35 cellular contexts compared by ENCODE assay signal in the genomic region with DNA sequence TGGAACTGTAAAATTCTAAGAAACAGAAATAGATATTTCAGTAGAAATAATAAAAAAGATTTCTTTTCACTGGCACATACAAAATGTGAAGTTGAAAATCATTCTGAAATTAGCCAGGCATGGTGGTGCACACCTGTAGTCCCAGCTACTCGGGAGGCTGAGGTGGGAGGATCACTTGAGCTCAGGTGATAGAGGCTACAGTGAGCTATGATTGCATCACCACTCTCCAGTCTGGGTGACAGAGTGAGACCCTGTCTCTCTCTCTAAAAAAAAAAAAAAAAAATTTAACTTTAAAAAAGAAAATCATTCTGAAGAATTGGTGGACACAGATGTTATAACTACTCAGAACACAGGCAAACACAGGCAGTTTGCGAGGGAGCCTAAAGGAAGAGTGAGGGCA.
"Had no signal": no experiment of that assay in that cellular context is flagged by ENCODE, and none has a peak within 500 bp of the region (broad histone marks: within the 10 kb centered on the region; RNA-seq: fewer than 3 reads in every experiment).

No MANE protein-coding gene starts in this region.

- FAIRE-seq: astrocyte, TTC549 had no signal

- H3K4me1 ChIP-seq: adrenal gland, breast epithelium had no signal

- H3K36me3 ChIP-seq: breast epithelium had no signal

- H3K27ac Mint-ChIP-seq: activated B cell treated with CpG ODN at 0.5 μM for 24 hours; activated CD4-positive, alpha-beta memory T cell treated with anti-CD3 and anti-CD28 coated beads for 36 hours; activated CD4-positive, alpha-beta T cell treated with anti-CD3 and anti-CD28 coated beads, Interleukin-2, amount 10 ng/mL, durations not matched to agents 24 days and 14 days; activated CD8-positive, alpha-beta memory T cell treated with anti-CD3 and anti-CD28 coated beads, Interleukin-2, amount 10 ng/mL, durations not matched to agents 7 days and 5 days; activated CD8-positive, alpha-beta T cell treated with anti-CD3 and anti-CD28 coated beads for 36 hours; activated naive CD4-positive, alpha-beta T cell treated with anti-CD3 and anti-CD28 coated beads for 36 hours; activated naive CD4-positive, alpha-beta T cell treated with anti-CD3 and anti-CD28 coated beads, Interleukin-2, amount 50 U/mL, for 72 hours; activated naive CD8-positive, alpha-beta T cell treated with anti-CD3 and anti-CD28 coated beads for 36 hours; activated T-cell treated with anti-CD3 and anti-CD28 coated beads, Interleukin-2, amount 50 U/mL, for 24 hours; activated T-helper 2 cell treated with anti-CD3 and anti-CD28 coated beads, Interferon-gamma antibody, Interleukin-2, Interleukin-4, amounts not matched to agents 10 μg/mL and 5 μg/mL and 100 μg/mL, durations not matched to agents 14 hours and 24 hours and 36 hours; T-helper 1 cell treated with Interleukin-12 subunit alpha and Interleukin-12 subunit beta and Interleukin-4 antibody, amounts not matched to agents 30 μg/mL and 1 μg/mL, for 36 hours; T-helper 2 cell treated with Interferon-gamma antibody and Interleukin-4, amounts not matched to agents 5 μg/mL and 100 μg/mL, for 36 hours had no signal

- H3K9me3 Mint-ChIP-seq: activated B cell treated with CpG ODN at 0.5 μM for 24 hours; activated CD4-positive, alpha-beta memory T cell treated with anti-CD3 and anti-CD28 coated beads for 36 hours; activated CD4-positive, alpha-beta T cell treated with anti-CD3 and anti-CD28 coated beads, Interleukin-2, amount 10 ng/mL, durations not matched to agents 24 days and 14 days; activated CD8-positive, alpha-beta T cell treated with anti-CD3 and anti-CD28 coated beads for 36 hours; activated naive CD4-positive, alpha-beta T cell treated with anti-CD3 and anti-CD28 coated beads for 36 hours; activated naive CD8-positive, alpha-beta T cell treated with anti-CD3 and anti-CD28 coated beads for 36 hours; activated T-cell treated with anti-CD3 and anti-CD28 coated beads, Interleukin-2, amount 50 U/mL, for 24 hours; activated T-helper 2 cell treated with anti-CD3 and anti-CD28 coated beads, Interferon-gamma antibody, Interleukin-2, Interleukin-4, amounts not matched to agents 10 μg/mL and 5 μg/mL and 100 μg/mL, durations not matched to agents 14 hours and 24 hours and 36 hours; T-helper 1 cell treated with Interleukin-12 subunit alpha and Interleukin-12 subunit beta and Interleukin-4 antibody, amounts not matched to agents 30 μg/mL and 1 μg/mL, for 36 hours; T-helper 2 cell treated with Interferon-gamma antibody and Interleukin-4, amounts not matched to agents 5 μg/mL and 100 μg/mL, for 36 hours had no signal

- H3K27me3 ChIP-seq: adrenal gland, body of pancreas, brain microvascular endothelial cell, breast epithelium had no signal

- H3K36me3 Mint-ChIP-seq: activated CD4-positive, alpha-beta memory T cell treated with anti-CD3 and anti-CD28 coated beads for 36 hours had no signal

- H3K9me3 ChIP-seq: adrenal gland, body of pancreas, breast epithelium had no signal

- H3K27me3 Mint-ChIP-seq: activated B cell treated with CpG ODN at 0.5 μM for 24 hours; activated CD4-positive, alpha-beta memory T cell treated with anti-CD3 and anti-CD28 coated beads for 36 hours; activated CD4-positive, alpha-beta T cell treated with anti-CD3 and anti-CD28 coated beads, Interleukin-2, amount 10 ng/mL, durations not matched to agents 24 days and 14 days; activated CD8-positive, alpha-beta memory T cell treated with anti-CD3 and anti-CD28 coated beads, Interleukin-2, amount 10 ng/mL, durations not matched to agents 7 days and 5 days; activated CD8-positive, alpha-beta T cell treated with anti-CD3 and anti-CD28 coated beads for 36 hours; activated naive CD8-positive, alpha-beta T cell treated with anti-CD3 and anti-CD28 coated beads for 36 hours; activated T-cell treated with anti-CD3 and anti-CD28 coated beads, Interleukin-2, amount 50 U/mL, for 24 hours had no signal

- DNase-seq: activated B cell treated with CpG ODN at 0.5 μM for 24 hours; activated CD4-positive, alpha-beta memory T cell treated with anti-CD3 and anti-CD28 coated beads for 36 hours; activated CD4-positive, alpha-beta T cell treated with anti-CD3 and anti-CD28 coated beads for 4 hours; activated CD4-positive, alpha-beta T cell treated with anti-CD3 and anti-CD28 coated beads, Interleukin-2, amount 10 ng/mL, durations not matched to agents 24 days and 14 days; activated CD4-positive, alpha-beta T cell treated with anti-CD3 and anti-CD28 coated beads, Interleukin-2, amount 50 U/mL, for 1 hour; activated CD4-positive, alpha-beta T cell treated with anti-CD3 and anti-CD28 coated beads, Interleukin-2, amount 50 U/mL, for 4 hours; activated CD4-positive, CD25-positive, alpha-beta regulatory T cell treated with anti-CD3 and anti-CD28 coated beads, Interleukin-2, amount 50 U/mL, for 72 hours; activated CD8-positive, alpha-beta memory T cell treated with anti-CD3 and anti-CD28 coated beads for 24 hours; activated CD8-positive, alpha-beta memory T cell treated with anti-CD3 and anti-CD28 coated beads, Interleukin-2, amount 10 ng/mL, durations not matched to agents 7 days and 5 days; activated CD8-positive, alpha-beta memory T cell treated with anti-CD3 and anti-CD28 coated beads, Interleukin-2, amount 50 U/mL, for 48 hours; activated CD8-positive, alpha-beta T cell treated with anti-CD3 and anti-CD28 coated beads for 36 hours; activated effector memory CD4-positive, alpha-beta T cell treated with anti-CD3 and anti-CD28 coated beads, Interleukin-2, amount 50 U/mL, for 16 hours; activated gamma-delta T cell treated with Interleukin-2 at 50 U/mL for 16 hours; activated naive CD4-positive, alpha-beta T cell; activated naive CD4-positive, alpha-beta T cell treated with anti-CD3 and anti-CD28 coated beads for 36 hours; activated naive CD4-positive, alpha-beta T cell treated with anti-CD3 and anti-CD28 coated beads, Interleukin-2, amount 50 U/mL, for 16 hours; activated naive CD8-positive, alpha-beta T cell treated with anti-CD3 and anti-CD28 coated beads for 36 hours; activated T-cell treated with anti-CD3 and anti-CD28 coated beads, Interleukin-2, amount 50 U/mL, for 24 hours; activated T-cell treated with anti-CD3 and anti-CD28 coated beads, Interleukin-2, amount 50 U/mL, for 48 hours; adrenal gland; amniotic stem cell; aorta; body of pancreas; brain microvascular endothelial cell; central memory CD4-positive, alpha-beta T cell; T-helper 2 cell; T-helper 9 cell had no signal

- H3K4me3 ChIP-seq: adrenal gland, body of pancreas, breast epithelium had no signal

- ATAC-seq: activated CD8-positive, alpha-beta memory T cell treated with anti-CD3 and anti-CD28 coated beads, Interleukin-2, amount 10 ng/mL, durations not matched to agents 7 days and 5 days; activated CD8-positive, alpha-beta T cell treated with anti-CD3 and anti-CD28 coated beads for 36 hours; activated naive CD4-positive, alpha-beta T cell treated with anti-CD3 and anti-CD28 coated beads, Interleukin-2, amount 50 U/mL, for 72 hours; body of pancreas had no signal

- H3K4me3 Mint-ChIP-seq: activated B cell treated with CpG ODN at 0.5 μM for 24 hours; activated CD4-positive, alpha-beta memory T cell treated with anti-CD3 and anti-CD28 coated beads for 36 hours; activated CD4-positive, alpha-beta T cell treated with anti-CD3 and anti-CD28 coated beads, Interleukin-2, amount 10 ng/mL, durations not matched to agents 24 days and 14 days; activated CD8-positive, alpha-beta memory T cell treated with anti-CD3 and anti-CD28 coated beads, Interleukin-2, amount 10 ng/mL, durations not matched to agents 7 days and 5 days; activated CD8-positive, alpha-beta T cell treated with anti-CD3 and anti-CD28 coated beads for 36 hours; activated naive CD4-positive, alpha-beta T cell treated with anti-CD3 and anti-CD28 coated beads for 36 hours; activated naive CD8-positive, alpha-beta T cell treated with anti-CD3 and anti-CD28 coated beads for 36 hours; activated T-cell treated with anti-CD3 and anti-CD28 coated beads, Interleukin-2, amount 50 U/mL, for 24 hours; T-helper 1 cell treated with Interleukin-12 subunit alpha and Interleukin-12 subunit beta and Interleukin-4 antibody, amounts not matched to agents 30 μg/mL and 1 μg/mL, for 36 hours; T-helper 2 cell treated with Interferon-gamma antibody and Interleukin-4, amounts not matched to agents 5 μg/mL and 100 μg/mL, for 36 hours had no signal

- H3K27ac ChIP-seq: adrenal gland, body of pancreas, brain microvascular endothelial cell, breast epithelium, VCaP had no signal
